ENCODE assay signal across 29 cellular contexts in genomic region chr19:32457540-32457939, GRCh38.
"Had no signal": no experiment of that assay in that cellular context is flagged by ENCODE, and none has a peak within 500 bp of the region (broad histone marks: within the 10 kb centered on the region; RNA-seq: fewer than 3 reads in every experiment).

No MANE protein-coding gene starts in this region.

- H3K4me1 ChIP-seq: colonic mucosa, neural progenitor cell, right lobe of liver, stomach, suprapubic skin, uterus had no signal

- FAIRE-seq: frontal cortex, small intestine had no signal

- H3K27ac Mint-ChIP-seq: activated CD4-positive, alpha-beta T cell treated with anti-CD3 and anti-CD28 coated beads for 36 hours; immature natural killer cell; neural progenitor cell; stimulated activated memory B cell treated with anti-CD40 and anti-IgM and Interleukin-4, amounts not matched to agents 10 μg/mL and 1 μg/mL and 100 μg/mL, for 72 hours; WTC11 had no signal

- H3K79me2 ChIP-seq: hepatocyte had no signal

- H3K4me2 ChIP-seq: hepatocyte, neural progenitor cell had no signal

- H3K27me3 Mint-ChIP-seq: activated CD4-positive, alpha-beta T cell treated with anti-CD3 and anti-CD28 coated beads for 36 hours; naive thymus-derived CD4-positive, alpha-beta T cell; stimulated activated memory B cell treated with anti-CD40 and anti-IgM and Interleukin-4, amounts not matched to agents 10 μg/mL and 1 μg/mL and 100 μg/mL, for 72 hours had no signal

- DNase-seq: activated CD4-positive, alpha-beta T cell treated with anti-CD3 and anti-CD28 coated beads for 36 hours; activated CD4-positive, alpha-beta T cell treated with anti-CD3 and anti-CD28 coated beads, Interleukin-2, amount 50 U/mL, for 4 hours; activated effector memory CD4-positive, alpha-beta T cell treated with anti-CD3 and anti-CD28 coated beads, Interleukin-2, amount 50 U/mL, for 16 hours; activated naive CD4-positive, alpha-beta T cell treated with anti-CD3 and anti-CD28 coated beads, Interleukin-2, amount 50 U/mL, for 16 hours; activated T-cell treated with anti-CD3 and anti-CD28 coated beads, Interleukin-2, amount 50 U/mL, for 72 hours; anterior cingulate cortex; central memory CD4-positive, alpha-beta T cell; colonic mucosa; dorsolateral prefrontal cortex; glutamatergic neuron; immature natural killer cell; naive thymus-derived CD4-positive, alpha-beta T cell; posterior cingulate gyrus; right lobe of liver; small intestine; stimulated activated CD4-positive, alpha-beta T cell treated with anti-CD3 and anti-CD28 coated beads, Interleukin-15, amount 100 ng/mL, for 24 hours; stomach; T1000; transverse colon; uterus had no signal

- H3K4me3 ChIP-seq: colonic mucosa, dorsolateral prefrontal cortex, esophagus muscularis mucosa, hepatocyte, lung, neural progenitor cell, right lobe of liver, stomach, suprapubic skin, transverse colon, uterus had no signal

- H3K9ac ChIP-seq: neural progenitor cell had no signal

- H3K9me3 ChIP-seq: colonic mucosa, esophagus muscularis mucosa, right lobe of liver, stomach, suprapubic skin, transverse colon, uterus had no signal

- H3K27ac ChIP-seq: colonic mucosa, dorsolateral prefrontal cortex, esophagus muscularis mucosa, hepatocyte, neural progenitor cell, right lobe of liver, stomach, suprapubic skin, transverse colon, uterus had no signal

- H3K4me3 Mint-ChIP-seq: activated CD4-positive, alpha-beta T cell treated with anti-CD3 and anti-CD28 coated beads for 36 hours; activated T-cell treated with anti-CD3 and anti-CD28 coated beads, Interleukin-2, amount 50 U/mL, for 72 hours; immature natural killer cell; naive thymus-derived CD4-positive, alpha-beta T cell; neural progenitor cell; stimulated activated memory B cell treated with anti-CD40 and anti-IgM and Interleukin-4, amounts not matched to agents 10 μg/mL and 1 μg/mL and 100 μg/mL, for 72 hours; WTC11 had no signal

- ATAC-seq: activated CD4-positive, alpha-beta T cell treated with anti-CD3 and anti-CD28 coated beads for 36 hours; activated T-cell treated with anti-CD3 and anti-CD28 coated beads, Interleukin-2, amount 50 U/mL, for 72 hours; left lobe of liver; naive thymus-derived CD4-positive, alpha-beta T cell; right lobe of liver; stimulated activated memory B cell treated with anti-CD40 and anti-IgM and Interleukin-4, amounts not matched to agents 10 μg/mL and 1 μg/mL and 100 μg/mL, for 72 hours; WTC11 had no signal

- H2AFZ ChIP-seq: hepatocyte, neural progenitor cell had no signal

- H3K36me3 ChIP-seq: colonic mucosa, right lobe of liver, transverse colon, uterus had no signal

- H3K4me1 Mint-ChIP-seq: immature natural killer cell, neural progenitor cell, WTC11 had no signal

- H3K27me3 ChIP-seq: colonic mucosa, dorsolateral prefrontal cortex, esophagus muscularis mucosa, hepatocyte, neural progenitor cell, right lobe of liver, stomach, suprapubic skin, transverse colon, uterus had no signal

- H3K9me3 Mint-ChIP-seq: activated T-cell treated with anti-CD3 and anti-CD28 coated beads, Interleukin-2, amount 50 U/mL, for 72 hours; immature natural killer cell; naive thymus-derived CD4-positive, alpha-beta T cell; neural progenitor cell; stimulated activated memory B cell treated with anti-CD40 and anti-IgM and Interleukin-4, amounts not matched to agents 10 μg/mL and 1 μg/mL and 100 μg/mL, for 72 hours; WTC11 had no signal
